10 cellular contexts compared by ENCODE assay signal in genomic region chr15:37093480-37094410, GRCh38. TPM values are rescaled to one million over a fixed set of nuclear protein-coding genes. Genes with fewer than 3 reads are reported as not detected.
DNase-seq lines count a peak whose midpoint lies in the region; ATAC-seq and TF ChIP-seq lines count a peak whose summit lies in the region.
"Had no signal": no experiment of that assay in that cellular context is flagged by ENCODE, and none has a peak within 500 bp of the region (broad histone marks: within the 10 kb centered on the region; RNA-seq: fewer than 3 reads in every experiment).

No MANE protein-coding gene starts in this region.

- H3K27me3 ChIP-seq in HUES48 (ENCODE audit: control insufficient read depth, insufficient read depth, low read length) (peaks cover 72% of the 10 kb centered on the region), body of pancreas (no peaks in the 10 kb centered on the region), stomach smooth muscle (ENCODE audit: control insufficient read depth in 1 of 2, insufficient read depth in 2 of 2, low read length in 2 of 2) (no peaks in the 10 kb centered on the region), H7 (ENCODE audit: control insufficient read depth, insufficient read depth, low read length) (peaks cover 64% of the 10 kb centered on the region)

- no peak overlapping the region for H3K27ac ChIP-seq in HUES48 (ENCODE audit: low read depth, low read length)
- peak overlapping the region in 3 of 4 donors; percentile 52 to 96 (median 87) for H3K27ac ChIP-seq in body of pancreas
- peak overlapping the region; percentile 37 for H3K27ac ChIP-seq in stomach smooth muscle (ENCODE audit: low read length)
- H3K27ac ChIP-seq: SK-N-MC had no signal

- H3K9me3 ChIP-seq in HUES48 (ENCODE audit: control insufficient read depth, insufficient read depth, low read length) (no peaks in the 10 kb centered on the region), body of pancreas (no peaks in the 10 kb centered on the region), stomach smooth muscle (ENCODE audit: control insufficient read depth in 2 of 2, low read length in 2 of 2) (no peaks in the 10 kb centered on the region)

- no peaks in the 10 kb centered on the region for H3K36me3 ChIP-seq in HUES48 (ENCODE audit: control insufficient read depth, insufficient read depth, low read length)
- no peaks in the 10 kb centered on the region for H3K36me3 ChIP-seq in body of pancreas (replicated peaks in 1 of 2; ENCODE audit: insufficient read depth in 1 of 2, low read depth in 2 of 2)
- H3K36me3 ChIP-seq in stomach smooth muscle (ENCODE audit: control insufficient read depth in 2 of 2, insufficient read depth in 2 of 2, low read length in 2 of 2) = peaks cover 0 to 8% of the 10 kb centered on the region in 2 donors
- H3K36me3 ChIP-seq in H7 (replicated peaks; ENCODE audit: control insufficient read depth, insufficient read depth, low read length) = no peaks in the 10 kb centered on the region

- no peak for TF ChIP-seq POLR2A in body of pancreas (IDR thresholded peaks at IDR 0.05)

- WGBS in body of pancreas, 2 donors = 52 to 57% methylated on average over 12 of the region's 12 CpGs

- DNase-seq in body of pancreas = no peak
- peak; percentile 87 for DNase-seq in iris pigment epithelial cell (ENCODE audit: low read depth)
- DNase-seq in H7 = no peak
- DNase-seq in cortex of kidney (lab: John Stamatoyannopoulos, UW) = no peak
- no peak for DNase-seq in activated CD4-positive, alpha-beta T cell treated with anti-CD3 and anti-CD28 coated beads for 4 hours
- DNase-seq: DMS53 had no signal

- intact Hi-C loops in body of pancreas (cut with DNase I) = no loop called here

- H3K4me3 ChIP-seq in HUES48 (ENCODE audit: low read depth, low read length) (peak overlapping the region; percentile 36), body of pancreas (no peak overlapping the region), stomach smooth muscle (ENCODE audit: low read length in 2 of 2) (peak overlapping the region in 1 of 2 donors; percentile 91), H7 (ENCODE audit: insufficient read depth, low read depth, low read length) (no peak overlapping the region)
- H3K4me3 ChIP-seq: SK-N-MC had no signal

- TF ChIP-seq CTCF in body of pancreas (IDR thresholded peaks at IDR 0.05) = no peak

- H3K9ac ChIP-seq in HUES48 (ENCODE audit: low read depth, low read length) = no peak overlapping the region
- H3K9ac ChIP-seq in stomach smooth muscle (ENCODE audit: low read length in 2 of 2) = no peak overlapping the region

- H3K4me1 ChIP-seq in HUES48 (ENCODE audit: control insufficient read depth, insufficient read depth, low read length) = peaks cover 61% of the 10 kb centered on the region
- peaks cover 14% of the 10 kb centered on the region for H3K4me1 ChIP-seq in body of pancreas
- H3K4me1 ChIP-seq in stomach smooth muscle (ENCODE audit: control insufficient read depth, insufficient read depth, low read length) = peaks cover 38% of the 10 kb centered on the region

- ATAC-seq in body of pancreas (no peak), GM18498 (IDR thresholded peaks at IDR 0.05; ENCODE audit: unreplicated experiment) (no peak)

RNA-seq across cellular contexts. Expression of gene MEIS2, which starts 6.6 kb away (rescaled TPM):
- 10 to 100 TPM; 11.9 to 86.0 TPM for total RNA-seq in body of pancreas
- total RNA-seq in H7 (2014; rRNA removed; shearing (Covaris generic)) = 0.67 and 1.8 TPM in 2 replicates
